ENCODE assay signal across 1 cellular context in the genomic region with DNA sequence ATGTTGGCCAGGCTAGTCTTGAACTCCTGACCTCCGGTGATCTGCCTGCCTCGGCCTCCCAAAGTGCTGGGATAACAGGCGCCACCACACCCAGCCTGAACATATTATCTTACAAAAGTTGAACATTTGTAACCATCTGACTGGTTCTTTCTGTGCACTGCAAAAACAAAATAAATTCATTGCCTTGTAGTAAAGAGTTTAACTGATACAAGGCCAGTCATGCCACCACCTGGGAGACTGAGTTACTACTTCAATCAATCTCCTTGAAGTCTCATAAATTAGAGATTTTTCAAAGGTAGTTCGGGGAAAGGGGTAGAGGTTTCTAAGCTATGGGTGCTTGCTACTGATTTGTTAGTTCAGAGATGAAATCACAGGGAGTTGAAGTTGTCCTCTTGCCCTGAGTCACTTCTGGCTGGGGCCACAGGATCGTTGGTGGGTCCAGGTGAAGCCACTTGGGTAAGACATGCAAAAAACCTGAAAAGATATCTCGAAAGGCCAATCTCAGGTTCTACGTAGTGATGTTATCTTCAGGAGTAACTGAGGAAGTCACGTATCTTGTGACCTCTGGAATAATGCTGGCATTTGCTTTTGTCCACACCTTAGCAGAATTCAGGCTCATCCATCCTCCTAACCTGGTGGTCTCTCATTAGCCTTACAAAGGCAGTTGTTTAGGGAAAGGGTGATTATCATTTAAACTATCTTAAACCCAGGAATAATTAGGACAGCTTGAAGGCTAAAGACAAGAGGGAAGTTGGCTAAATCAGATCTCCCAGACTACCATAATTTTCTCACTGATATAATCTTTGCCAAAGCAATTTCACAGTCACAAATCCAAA.
TF ChIP-seq lines count a peak whose summit lies in the region.

No MANE protein-coding gene starts in this region.

TF ChIP-seq in endothelial cell of umbilical vein, 7 proteins besides CTCF, POLR2A, EP300 and RAD21:
- TF ChIP-seq, protein P1, sequence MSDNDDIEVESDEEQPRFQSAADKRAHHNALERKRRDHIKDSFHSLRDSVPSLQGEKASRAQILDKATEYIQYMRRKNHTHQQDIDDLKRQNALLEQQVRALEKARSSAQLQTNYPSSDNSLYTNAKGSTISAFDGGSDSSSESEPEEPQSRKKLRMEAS (IDR thresholded peaks at IDR 0.05; ENCODE audit: insufficient read depth, insufficient read length): no peak
- TF ChIP-seq POLR2AphosphoS5 (IDR thresholded peaks at IDR 0.05; ENCODE audit: insufficient read depth, low read depth, low read length) (no peak), FOS (IDR thresholded peaks at IDR 0.05; ENCODE audit: borderline replicate concordance, insufficient read depth, low read length) (no peak), JUN (IDR thresholded peaks at IDR 0.05; ENCODE audit: borderline replicate concordance, insufficient read depth, insufficient read length, low read depth) (no peak), GATA2 (IDR thresholded peaks at IDR 0.05; ENCODE audit: insufficient read depth, insufficient read length, low read depth, low read length) (no peak), EZH2 (IDR thresholded peaks at IDR 0.05; ENCODE audit: borderline replicate concordance, low read depth, low read length, severe bottlenecking) (no peak), MYC (IDR thresholded peaks at IDR 0.05; ENCODE audit: low read depth, low read length) (no peak)
TF ChIP-seq in endothelial cell of umbilical vein: peak in this region for 0.
